ENCODE assay signal across 1 cellular context in the genomic region with DNA sequence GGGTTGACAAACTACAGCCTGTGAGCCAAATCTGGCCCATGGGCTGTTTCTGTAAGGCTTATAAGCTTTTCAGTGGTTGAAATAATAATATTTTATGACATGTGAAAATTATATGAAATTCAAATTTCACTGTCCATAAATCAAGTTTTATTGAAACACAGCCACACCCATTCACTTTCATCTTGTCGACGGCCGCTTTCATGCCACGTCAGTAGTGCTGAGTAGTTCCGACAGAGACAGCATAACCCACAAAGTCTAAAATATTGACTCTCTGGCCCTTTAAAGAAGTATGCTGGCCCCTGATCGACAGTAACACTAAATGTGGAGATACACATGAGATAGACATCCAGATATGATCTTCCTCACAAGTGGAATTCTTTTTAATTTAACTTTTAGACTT.
TF ChIP-seq lines count a peak whose summit lies in the region.

No MANE protein-coding gene starts in this region.

TF ChIP-seq in WTC11, 78 proteins besides CTCF, POLR2A, EP300 and RAD21 (continued from another document):
- TF ChIP-seq, protein P1, sequence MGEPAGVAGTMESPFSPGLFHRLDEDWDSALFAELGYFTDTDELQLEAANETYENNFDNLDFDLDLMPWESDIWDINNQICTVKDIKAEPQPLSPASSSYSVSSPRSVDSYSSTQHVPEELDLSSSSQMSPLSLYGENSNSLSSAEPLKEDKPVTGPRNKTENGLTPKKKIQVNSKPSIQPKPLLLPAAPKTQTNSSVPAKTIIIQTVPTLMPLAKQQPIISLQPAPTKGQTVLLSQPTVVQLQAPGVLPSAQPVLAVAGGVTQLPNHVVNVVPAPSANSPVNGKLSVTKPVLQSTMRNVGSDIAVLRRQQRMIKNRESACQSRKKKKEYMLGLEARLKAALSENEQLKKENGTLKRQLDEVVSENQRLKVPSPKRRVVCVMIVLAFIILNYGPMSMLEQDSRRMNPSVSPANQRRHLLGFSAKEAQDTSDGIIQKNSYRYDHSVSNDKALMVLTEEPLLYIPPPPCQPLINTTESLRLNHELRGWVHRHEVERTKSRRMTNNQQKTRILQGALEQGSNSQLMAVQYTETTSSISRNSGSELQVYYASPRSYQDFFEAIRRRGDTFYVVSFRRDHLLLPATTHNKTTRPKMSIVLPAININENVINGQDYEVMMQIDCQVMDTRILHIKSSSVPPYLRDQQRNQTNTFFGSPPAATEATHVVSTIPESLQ (CRISPR knock-in tag; IDR thresholded peaks at IDR 0.05): no peak
- no peak for TF ChIP-seq NFATC4 (CRISPR knock-in tag; IDR thresholded peaks at IDR 0.05)
- TF ChIP-seq RELA (CRISPR knock-in tag; IDR thresholded peaks at IDR 0.05; ENCODE audit: borderline replicate concordance): no peak
- no peak for TF ChIP-seq ZNF219 (CRISPR knock-in tag; IDR thresholded peaks at IDR 0.05; ENCODE audit: borderline replicate concordance)
- TF ChIP-seq ESRRA (CRISPR knock-in tag; IDR thresholded peaks at IDR 0.05; ENCODE audit: borderline replicate concordance): no peak
- TF ChIP-seq, protein P2, sequence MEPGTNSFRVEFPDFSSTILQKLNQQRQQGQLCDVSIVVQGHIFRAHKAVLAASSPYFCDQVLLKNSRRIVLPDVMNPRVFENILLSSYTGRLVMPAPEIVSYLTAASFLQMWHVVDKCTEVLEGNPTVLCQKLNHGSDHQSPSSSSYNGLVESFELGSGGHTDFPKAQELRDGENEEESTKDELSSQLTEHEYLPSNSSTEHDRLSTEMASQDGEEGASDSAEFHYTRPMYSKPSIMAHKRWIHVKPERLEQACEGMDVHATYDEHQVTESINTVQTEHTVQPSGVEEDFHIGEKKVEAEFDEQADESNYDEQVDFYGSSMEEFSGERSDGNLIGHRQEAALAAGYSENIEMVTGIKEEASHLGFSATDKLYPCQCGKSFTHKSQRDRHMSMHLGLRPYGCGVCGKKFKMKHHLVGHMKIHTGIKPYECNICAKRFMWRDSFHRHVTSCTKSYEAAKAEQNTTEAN (CRISPR knock-in tag; IDR thresholded peaks at IDR 0.05): no peak
